1 cellular context compared by ENCODE assay signal in the genomic region with DNA sequence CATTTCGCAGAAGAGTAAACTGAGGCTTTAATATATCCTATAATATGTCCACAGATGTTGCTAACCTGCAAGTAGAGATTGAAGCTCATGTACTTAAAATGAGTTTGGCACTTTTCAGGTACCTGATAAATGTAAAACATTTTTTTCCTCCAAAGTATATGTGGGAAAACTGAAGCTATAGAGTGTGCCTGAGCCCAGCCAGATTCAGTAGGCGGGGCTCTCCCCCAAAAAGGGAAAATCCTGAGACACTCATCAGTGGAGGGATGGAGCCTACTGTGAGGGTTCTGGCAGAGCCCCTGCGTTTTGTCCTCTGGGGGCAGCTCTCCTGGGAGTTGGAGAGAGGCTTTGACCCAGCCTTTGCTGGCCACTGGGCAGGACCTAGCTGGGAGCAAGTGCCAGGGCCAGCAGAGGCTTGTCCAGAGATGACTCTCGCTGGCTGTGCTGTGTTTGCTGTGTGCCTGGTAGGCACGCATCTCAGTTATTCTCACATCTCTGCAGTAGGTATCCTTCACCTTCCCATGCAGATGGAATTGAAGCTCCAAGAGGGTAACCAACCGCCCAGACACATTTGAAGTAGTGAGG.
TF ChIP-seq lines count a peak whose summit lies in the region.

No MANE protein-coding gene starts in this region.

TF ChIP-seq in IMR-90, 13 proteins besides CTCF, POLR2A, EP300 and RAD21 (continued from another document):
- no peak for TF ChIP-seq BHLHE40 (IDR thresholded peaks at IDR 0.05; ENCODE audit: low read depth, low read length)
- TF ChIP-seq, protein P1, sequence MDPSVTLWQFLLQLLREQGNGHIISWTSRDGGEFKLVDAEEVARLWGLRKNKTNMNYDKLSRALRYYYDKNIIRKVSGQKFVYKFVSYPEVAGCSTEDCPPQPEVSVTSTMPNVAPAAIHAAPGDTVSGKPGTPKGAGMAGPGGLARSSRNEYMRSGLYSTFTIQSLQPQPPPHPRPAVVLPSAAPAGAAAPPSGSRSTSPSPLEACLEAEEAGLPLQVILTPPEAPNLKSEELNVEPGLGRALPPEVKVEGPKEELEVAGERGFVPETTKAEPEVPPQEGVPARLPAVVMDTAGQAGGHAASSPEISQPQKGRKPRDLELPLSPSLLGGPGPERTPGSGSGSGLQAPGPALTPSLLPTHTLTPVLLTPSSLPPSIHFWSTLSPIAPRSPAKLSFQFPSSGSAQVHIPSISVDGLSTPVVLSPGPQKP (IDR thresholded peaks at IDR 0.05; ENCODE audit: borderline replicate concordance, low read depth, low read length): no peak
- no peak for TF ChIP-seq RCOR1 (IDR thresholded peaks at IDR 0.05; ENCODE audit: insufficient replicate concordance, low read length)
- TF ChIP-seq CEBPB (IDR thresholded peaks at IDR 0.05; ENCODE audit: low read depth, low read length): no peak
- TF ChIP-seq MAFK (IDR thresholded peaks at IDR 0.05; ENCODE audit: low read depth, low read length): no peak
- TF ChIP-seq FOS (IDR thresholded peaks at IDR 0.05; ENCODE audit: low read depth, low read length): no peak
- no peak for TF ChIP-seq SMC3 (IDR thresholded peaks at IDR 0.05; ENCODE audit: low read depth, low read length)
- TF ChIP-seq CHD1 (IDR thresholded peaks at IDR 0.05; ENCODE audit: low read depth, low read length): no peak
